8 cellular contexts compared by ENCODE assay signal in the genomic region with DNA sequence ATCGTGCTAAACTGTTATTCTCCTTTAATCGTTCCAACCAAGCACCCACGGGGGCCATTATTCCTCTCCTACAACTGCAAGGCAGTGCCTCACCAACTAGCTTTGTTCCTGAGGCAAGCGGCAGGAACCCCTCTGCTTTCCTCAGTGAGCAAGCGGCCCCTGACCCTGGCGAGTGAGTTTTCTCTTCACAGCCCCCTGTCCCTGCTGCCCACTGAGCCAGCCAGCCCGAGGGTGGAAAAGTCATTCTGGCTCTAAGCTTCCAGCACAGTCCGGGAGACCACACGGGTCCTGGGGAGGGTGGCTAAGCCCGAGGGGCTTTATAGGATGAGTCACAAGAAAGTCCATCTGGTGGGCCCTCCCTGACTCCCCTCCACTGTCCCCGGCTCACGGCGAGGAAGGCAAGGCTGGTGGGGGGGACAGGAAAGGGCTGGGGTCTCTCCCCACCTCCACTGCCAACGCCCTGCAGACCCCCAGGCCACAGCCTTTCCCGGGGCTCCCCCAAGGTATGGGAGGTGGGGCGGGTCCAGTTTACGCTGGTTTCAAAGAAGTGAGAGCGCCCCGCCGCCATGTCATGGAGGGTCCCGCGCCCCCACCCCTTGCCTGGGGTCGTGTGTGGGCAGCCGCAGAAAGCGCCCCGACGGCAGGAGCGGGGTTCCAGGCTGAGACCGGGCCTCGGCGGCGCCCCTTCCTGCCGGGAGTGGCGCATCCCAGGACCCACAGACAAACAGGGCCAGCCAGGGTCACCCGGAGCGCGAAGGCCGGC. TPM values are rescaled to one million over a fixed set of nuclear protein-coding genes. Genes with fewer than 3 reads are reported as not detected.
A peak's percentile ranks its signal among the peaks of the same experiment; 100 is the strongest.
DNase-seq lines count a peak whose midpoint lies in the region; ATAC-seq and TF ChIP-seq lines count a peak whose summit lies in the region.

No MANE protein-coding gene starts in this region.

- TF ChIP-seq CTCF in MCF 10A (IDR thresholded peaks at IDR 0.05; ENCODE audit: unreplicated experiment): no peak

- H3K27ac Mint-ChIP-seq in MCF 10A (ENCODE audit: low read depth, unreplicated experiment) (peak overlapping the region; percentile 94), memory B cell (peak overlapping the region; percentile 94)

- H3K27me3 Mint-ChIP-seq in MCF 10A (ENCODE audit: insufficient read depth, unreplicated experiment) (no peaks in the 10 kb centered on the region), memory B cell (peaks cover 15% of the 10 kb centered on the region)

- no peak for DNase-seq in MCF 10A (ENCODE audit: unreplicated experiment)
- peak in 1 of 2 donors; percentile 16 for DNase-seq in memory B cell (ENCODE audit: low spot score in 2 of 2)
- no peak for DNase-seq in foreskin melanocyte
- no peak for DNase-seq in ecto neural progenitor cell (ENCODE audit: low spot score)
- DNase-seq in glomerular visceral epithelial cell (ENCODE audit: extremely low spot score): no peak
- DNase-seq in LoVo (ENCODE audit: low spot score): no peak

- peaks cover 19% of the 10 kb centered on the region for H3K4me1 Mint-ChIP-seq in MCF 10A (ENCODE audit: insufficient read depth, unreplicated experiment)
- peaks cover 30% of the 10 kb centered on the region for H3K4me1 Mint-ChIP-seq in memory B cell

- ATAC-seq in GM18505 (IDR thresholded peaks at IDR 0.05; ENCODE audit: unreplicated experiment) (peak; percentile 7), HG03460 (IDR thresholded peaks at IDR 0.05; ENCODE audit: unreplicated experiment) (peak; percentile 2), memory B cell (ENCODE audit: low read depth) (no peak)

- TSS peak; percentile 46 for BruUV-seq in MCF 10A (replicated peaks; lab: Mats Ljungman, UMichigan)

- intact Hi-C loops in MCF 10A (cut with micrococcal nuclease): no loop called here

- no peak for TF ChIP-seq POLR2A in GM18505 (IDR thresholded peaks at IDR 0.05; ENCODE audit: borderline replicate concordance, extremely low read depth, insufficient read depth, insufficient read length)

- peak overlapping the region; percentile 81 for H3K4me3 Mint-ChIP-seq in MCF 10A (ENCODE audit: unreplicated experiment)
- H3K4me3 Mint-ChIP-seq in memory B cell: peak overlapping the region; percentile 92

- POLR2A ChIA-PET in MCF 10A (lab: Yijun Ruan, JAX): interaction anchor here (0.6 to 5.2 kb wide), 10 partner anchors 13 to 1888 kb away, joined by 3 to 68 read pairs (median 4); a partner anchor contains a TSS

- CTCF ChIA-PET in MCF 10A (lab: Yijun Ruan, JAX): interaction anchor here (0.6 to 1.0 kb wide), 2 partner anchors 27 to 469 kb away, joined by 4 read pairs; no protein-coding TSS in a partner anchor

- H3K36me3 Mint-ChIP-seq in MCF 10A (ENCODE audit: insufficient read depth, unreplicated experiment) (peaks cover 44% of the 10 kb centered on the region), memory B cell (peaks cover 14% of the 10 kb centered on the region)

- H3K9me3 Mint-ChIP-seq in MCF 10A (ENCODE audit: unreplicated experiment) (no peaks in the 10 kb centered on the region), memory B cell (no peaks in the 10 kb centered on the region)

RNA-seq across cellular contexts. Expression of a gene that starts 45.0 kb away (rescaled TPM):
- 2.7 and 3.5 TPM in 2 replicates for total RNA-seq in MCF 10A (2022)
